In the genomic region with DNA sequence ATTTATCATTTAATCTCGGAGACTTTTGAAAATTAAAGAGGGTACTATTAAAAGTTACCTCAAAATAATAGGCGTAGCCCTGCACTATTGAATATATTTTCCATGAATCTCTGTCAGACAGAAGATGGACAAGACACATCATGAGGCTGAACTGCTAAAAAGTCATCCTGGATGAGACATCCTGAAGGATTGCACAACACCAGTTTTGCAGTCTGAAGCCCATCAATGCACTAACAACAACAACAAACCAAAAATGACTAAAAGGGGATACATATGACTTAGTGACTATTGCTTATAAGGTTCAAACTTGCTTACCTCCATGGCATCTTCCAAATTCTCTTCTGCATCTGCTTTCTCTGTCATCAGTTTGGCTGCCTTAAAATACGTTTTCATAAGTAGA, we compare ENCODE assay signal across 1 cellular context.
A peak's percentile ranks its signal among the peaks of the same experiment; 100 is the strongest.
TF ChIP-seq lines count a peak whose summit lies in the region.

No MANE protein-coding gene starts in this region.

TF ChIP-seq in HepG2, 621 proteins besides CTCF, POLR2A, EP300 and RAD21:
- peak; percentile 23; the same call in 1 of the 2 replicates for TF ChIP-seq CEBPG (CRISPR knock-in tag; IDR thresholded peaks at IDR 0.05)
- no peak for TF ChIP-seq MXI1 (IDR thresholded peaks at IDR 0.05; ENCODE audit: borderline replicate concordance, low read depth, low read length)
- peak; percentile 77 for TF ChIP-seq CEBPB (IDR thresholded peaks at IDR 0.05; ENCODE audit: borderline replicate concordance, low read depth, low read length)
